21 cellular contexts compared by ENCODE assay signal in the genomic region with DNA sequence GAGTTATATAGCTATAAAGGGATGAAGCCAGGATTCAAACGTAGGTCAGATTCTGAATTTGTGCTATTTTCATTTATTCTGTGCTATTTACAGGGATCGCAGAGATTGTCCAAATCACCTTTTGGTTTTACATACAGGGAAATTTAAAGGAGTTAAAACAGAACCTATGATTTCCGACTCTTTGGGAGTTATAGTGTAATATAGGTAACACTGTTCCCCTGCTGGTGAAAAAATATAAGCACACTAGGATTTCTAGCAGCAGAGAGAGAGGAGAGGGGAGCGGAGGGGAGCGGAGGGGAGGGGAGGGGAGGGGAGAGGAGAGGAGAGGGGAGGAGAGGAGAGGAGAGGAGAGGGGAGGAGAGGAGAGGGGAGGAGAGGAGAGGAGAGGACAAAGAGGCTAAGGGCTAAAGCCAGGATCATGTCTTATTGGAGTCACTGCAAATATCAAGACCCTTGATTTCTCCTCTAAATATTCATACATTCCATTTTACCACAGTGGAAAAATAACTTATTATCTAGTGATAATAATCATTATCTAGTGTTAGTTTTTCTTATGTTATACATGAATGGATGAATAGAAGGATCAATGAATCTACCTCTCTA. TPM values are rescaled to one million over a fixed set of nuclear protein-coding genes. Genes with fewer than 3 reads are reported as not detected.
DNase-seq lines count a peak whose midpoint lies in the region; ATAC-seq, FAIRE-seq and TF ChIP-seq lines count a peak whose summit lies in the region.
"Had no signal": no experiment of that assay in that cellular context is flagged by ENCODE, and none has a peak within 500 bp of the region (broad histone marks: within the 10 kb centered on the region; RNA-seq: fewer than 3 reads in every experiment).

No MANE protein-coding gene starts in this region.

- peaks cover 11% of the 10 kb centered on the region; the same call in 1 of the 2 replicates for H3K27me3 ChIP-seq in PC-3 (ENCODE audit: low read length)
- no peaks in the 10 kb centered on the region for H3K27me3 ChIP-seq in right atrium auricular region
- H3K27me3 ChIP-seq: BE2C had no signal

- intact Hi-C loops in PC-3 (cut with micrococcal nuclease), result no loop called here

- H3K4me3 ChIP-seq in PC-3 (ENCODE audit: low read length) (no peak overlapping the region), right atrium auricular region (no peak overlapping the region)
- H3K4me3 ChIP-seq: GM12878 had no signal

- H3K4me1 Mint-ChIP-seq in type B pancreatic cell (ENCODE audit: unreplicated experiment), result no peaks in the 10 kb centered on the region
- H3K4me1 Mint-ChIP-seq: CD4-positive, CD25-positive, alpha-beta regulatory T cell had no signal

- H3K9me3 ChIP-seq in PC-3 (ENCODE audit: low read length) (no peaks in the 10 kb centered on the region), right atrium auricular region (no peaks in the 10 kb centered on the region)
- H3K9me3 ChIP-seq: BE2C had no signal

- no peaks in the 10 kb centered on the region for H3K9me2 ChIP-seq in PC-3 (replicated peaks; ENCODE audit: low read length)

- H3K9me3 Mint-ChIP-seq in type B pancreatic cell, result no peaks in the 10 kb centered on the region

- no peak overlapping the region for H3K4me3 Mint-ChIP-seq in type B pancreatic cell
- H3K4me3 Mint-ChIP-seq: CD4-positive, CD25-positive, alpha-beta regulatory T cell had no signal

- H3K27me3 Mint-ChIP-seq in type B pancreatic cell, result no peaks in the 10 kb centered on the region
- H3K27me3 Mint-ChIP-seq: CD4-positive, CD25-positive, alpha-beta regulatory T cell had no signal

- TF ChIP-seq CTCF in PC-3 (conservative IDR thresholded peaks at IDR 0.05; ENCODE audit: low read depth, low read length) (peak; percentile 34), type B pancreatic cell (conservative IDR thresholded peaks at IDR 0.05) (peak; percentile 53), right atrium auricular region (IDR thresholded peaks at IDR 0.05) (no peak)

- H3K27ac ChIP-seq in PC-3 (ENCODE audit: low read length) (no peak overlapping the region), right atrium auricular region (no peak overlapping the region)
- H3K27ac ChIP-seq: KMS-11 had no signal

- no TSS peak for BruUV-seq in PC-3 (replicated peaks; lab: Mats Ljungman, UMichigan)

- H3K4me2 ChIP-seq in PC-3 (ENCODE audit: low read length), result no peak overlapping the region
- H3K4me2 ChIP-seq: KMS-11 had no signal

- no peaks in the 10 kb centered on the region for H3K4me1 ChIP-seq in PC-3 (ENCODE audit: insufficient read depth, low read length)
- no peaks in the 10 kb centered on the region for H3K4me1 ChIP-seq in right atrium auricular region
- H3K4me1 ChIP-seq: BE2C had no signal

- POLR2A ChIA-PET in PC-3 (lab: Charles Lee; ENCODE audit: unreplicated experiment), result no interaction called here

- no peak for FAIRE-seq in GM12891 (lab: Jason Lieb, UNC)
- FAIRE-seq: GM12878 had no signal

- 0 out of 2 replicates have a peak, but pooled peaks have one; percentile 40 for ATAC-seq in PC-3
- ATAC-seq: GM12878 had no signal

- H3K27ac Mint-ChIP-seq in type B pancreatic cell, result no peak overlapping the region
- H3K27ac Mint-ChIP-seq: CD4-positive, CD25-positive, alpha-beta regulatory T cell had no signal

- no peak overlapping the region for H2AFZ ChIP-seq in PC-3 (ENCODE audit: low read length)

- H3K36me3 ChIP-seq in PC-3 (ENCODE audit: low read depth, low read length) (no peaks in the 10 kb centered on the region), right atrium auricular region (no peaks in the 10 kb centered on the region)
- H3K36me3 ChIP-seq: BE2C had no signal

- CTCF ChIA-PET in PC-3 (lab: Charles Lee), result no interaction called here

- no peaks in the 10 kb centered on the region for H3F3A ChIP-seq in PC-3 (ENCODE audit: low read length, unreplicated experiment)

- peak; percentile 4 for DNase-seq in NCI-H524 (lab: John Stamatoyannopoulos, UW)
- DNase-seq in NCI-H524 treated with DMSO at 0.1 percent for 48 hours (lab: John Stamatoyannopoulos, UW), result no peak
- no peak for DNase-seq in PC-3
- DNase-seq in iPS DF 4.7 (ENCODE audit: extremely low read depth, low spot score), result peak; percentile 1
- DNase-seq in type B pancreatic cell (ENCODE audit: extremely low spot score, unreplicated experiment), result no peak
- no peak for DNase-seq in activated effector memory CD4-positive, alpha-beta T cell treated with anti-CD3 and anti-CD28 coated beads, Interleukin-2, amount 50 U/mL, for 16 hours
- no peak for DNase-seq in right atrium auricular region (ENCODE audit: low spot score)
- DNase-seq in GM12891 (ENCODE audit: insufficient read length, low spot score), result no peak
- DNase-seq: 8988T; BE2C; CD4-positive, CD25-positive, alpha-beta regulatory T cell; COR-L47; DMS 273 treated with DMSO at 0.1 percent for 48 hours; GDM1; MV-4-11; NCI-H187; NCI-H226; NCI-H526; Right ventricle myocardium superior had no signal

- no peaks in the 10 kb centered on the region for H3K79me2 ChIP-seq in PC-3 (ENCODE audit: low read length)

- no peaks in the 10 kb centered on the region for H4K20me1 ChIP-seq in PC-3 (ENCODE audit: low read length)

- no peaks in the 10 kb centered on the region for H3K36me3 Mint-ChIP-seq in type B pancreatic cell
- H3K36me3 Mint-ChIP-seq: CD4-positive, CD25-positive, alpha-beta regulatory T cell had no signal

- H3K9ac ChIP-seq in PC-3 (ENCODE audit: low read length), result no peak overlapping the region
- H3K9ac ChIP-seq: KMS-11 had no signal

- TF ChIP-seq POLR2A in GM12891 (IDR thresholded peaks at IDR 0.05; ENCODE audit: low read depth, low read length), result no peak

TF ChIP-seq in GM12891, 5 proteins besides CTCF, POLR2A, EP300 and RAD21:
- no peak for TF ChIP-seq PAX5 (IDR thresholded peaks at IDR 0.05; ENCODE audit: insufficient read depth, low read length, severe bottlenecking)

RNA-seq across cellular contexts. Expression of a gene that starts 46.2 kb away (rescaled TPM):
- total RNA-seq in PC-3 (2014; rRNA removed), result not detected in 2 replicates
- 0.88 and 2.8 TPM in 2 replicates for total RNA-seq in type B pancreatic cell (ENCODE audit: low replicate concordance)
- 1 to 10 TPM in 1 of 2 donors, not detected in 1; 1.3 TPM for total RNA-seq in right atrium auricular region
- not detected for polyA plus RNA-seq in GM12891 (2012; ENCODE audit: low read depth, missing spikeins)
- total RNA-seq: CD4-positive, CD25-positive, alpha-beta regulatory T cell; GM12878; Right ventricle myocardium superior had no signal
- polyA plus RNA-seq: CD4-positive, CD25-positive, alpha-beta regulatory T cell had no signal

Comparison
In these comparisons a context has a peak if more than half of its experiments do, and no peak if none do; other contexts are left out.
1. DNase-seq: peak in NCI-H524 (2 of 2) and iPS DF 4.7 (single experiment); none in NCI-H524 treated with DMSO at 0.1 percent for 48 hours (single experiment), PC-3 (single experiment), type B pancreatic cell (single experiment), activated effector memory CD4-positive, alpha-beta T cell treated with anti-CD3 and anti-CD28 coated beads, Interleukin-2, amount 50 U/mL, for 16 hours (single experiment), right atrium auricular region (single experiment) and GM12891 (single experiment).
2. CTCF ChIP-seq: peak in PC-3 (single experiment) and type B pancreatic cell (single experiment); none in right atrium auricular region (0 of 2).